ENCODE assay signal across 1 cellular context in genomic region chr5:94891565-94892362, GRCh38.
A peak's percentile ranks its signal among the peaks of the same experiment; 100 is the strongest.
TF ChIP-seq lines count a peak whose summit lies in the region.

No MANE protein-coding gene starts in this region.

TF ChIP-seq in HEK293, 187 proteins besides CTCF, POLR2A, EP300 and RAD21 (continued from another document):
- TF ChIP-seq ZNF114 (tag by site-specific recombination; IDR thresholded peaks at IDR 0.05) (no peak), ZNF146 (tag by site-specific recombination; IDR thresholded peaks at IDR 0.05) (no peak), ZNF266 (tag by site-specific recombination; IDR thresholded peaks at IDR 0.05; ENCODE audit: low read depth) (peak; percentile 62; the same call in 1 of the 2 replicates), ZBTB8A (tag by site-specific recombination; IDR thresholded peaks at IDR 0.05) (peak; percentile 60), ZXDB (tag by site-specific recombination; IDR thresholded peaks at IDR 0.05) (peak; percentile 48; the same call in 1 of the 2 replicates), ZNF280D (tag by site-specific recombination; IDR thresholded peaks at IDR 0.05) (no peak), ZBTB11 (tag by site-specific recombination; conservative IDR thresholded peaks at IDR 0.05; ENCODE audit: low read depth) (peak; percentile 72), ZNF433 (tag by site-specific recombination; IDR thresholded peaks at IDR 0.05; ENCODE audit: low read depth) (peak; percentile 57; the same call in 1 of the 2 replicates), ZNF629 (tag by site-specific recombination; IDR thresholded peaks at IDR 0.05) (peak; percentile 34; the same call in 1 of the 2 replicates), OVOL3 (tag by site-specific recombination; IDR thresholded peaks at IDR 0.05) (peak; percentile 56; the same call in 1 of the 2 replicates), ZNF488 (tag by site-specific recombination; IDR thresholded peaks at IDR 0.05) (no peak), ZBTB48 (tag by site-specific recombination; IDR thresholded peaks at IDR 0.05) (no peak), ZNF654 (tag by site-specific recombination; IDR thresholded peaks at IDR 0.05; ENCODE audit: low read depth) (peak; percentile 22; the same call in 1 of the 2 replicates), HOXD13 (CRISPR knock-in tag; IDR thresholded peaks at IDR 0.05; ENCODE audit: borderline replicate concordance) (no peak), ZNF555 (tag by site-specific recombination; conservative IDR thresholded peaks at IDR 0.05) (peak; percentile 83), ZBTB20 (tag by site-specific recombination; IDR thresholded peaks at IDR 0.05) (no peak), ZNF138 (tag by site-specific recombination; IDR thresholded peaks at IDR 0.05; ENCODE audit: borderline replicate concordance) (no peak), ZNF324 (tag by site-specific recombination; IDR thresholded peaks at IDR 0.05) (no peak), ZNF426 (tag by site-specific recombination; IDR thresholded peaks at IDR 0.05) (peak; percentile 86), ZNF558 (tag by site-specific recombination; IDR thresholded peaks at IDR 0.05) (peak; percentile 77), ZNF623 (tag by site-specific recombination; IDR thresholded peaks at IDR 0.05) (peak; percentile 65), ZNF394 (tag by site-specific recombination; IDR thresholded peaks at IDR 0.05; ENCODE audit: borderline replicate concordance) (peak; percentile 96), ZNF366 (tag by site-specific recombination; conservative IDR thresholded peaks at IDR 0.05) (0 out of 2 replicates have a peak, but pooled peaks have one; percentile 12)
